1 cellular context compared by ENCODE assay signal in the genomic region with DNA sequence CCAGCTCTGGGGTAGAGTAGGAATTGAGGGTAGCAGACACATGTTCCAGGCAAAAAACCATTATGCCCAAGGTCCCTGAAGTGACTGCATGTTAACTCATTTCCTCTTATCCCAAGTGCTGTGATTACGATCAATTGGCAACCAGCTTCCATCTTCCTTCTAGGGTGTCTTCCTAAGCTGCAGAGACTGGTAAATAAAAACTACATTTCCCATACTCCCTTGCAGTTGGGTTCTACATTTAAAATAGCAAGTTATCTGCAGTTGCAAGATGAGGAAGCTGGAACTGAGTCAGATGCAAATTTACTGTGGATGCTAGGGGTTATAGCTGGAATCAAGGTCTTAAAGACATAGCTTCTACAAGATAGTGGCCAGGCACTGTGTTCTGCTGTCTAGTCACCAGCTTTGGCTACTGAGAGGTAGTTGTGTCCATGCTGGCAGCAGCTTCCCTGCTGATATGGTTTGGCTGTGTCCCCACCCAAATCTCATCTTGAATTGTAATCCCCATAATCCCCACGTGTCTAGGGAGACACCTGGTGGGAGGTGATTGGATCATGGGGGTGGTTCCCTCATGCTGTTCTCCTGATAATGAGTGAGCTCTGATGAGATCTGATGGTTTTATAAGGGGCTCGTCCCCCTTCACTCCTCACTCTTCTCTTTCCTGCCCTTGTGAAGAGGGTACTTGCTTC.
TF ChIP-seq lines count a peak whose summit lies in the region.

No MANE protein-coding gene starts in this region.

TF ChIP-seq in IMR-90, 13 proteins besides CTCF, POLR2A, EP300 and RAD21 (continued from another document):
- TF ChIP-seq, protein P1, sequence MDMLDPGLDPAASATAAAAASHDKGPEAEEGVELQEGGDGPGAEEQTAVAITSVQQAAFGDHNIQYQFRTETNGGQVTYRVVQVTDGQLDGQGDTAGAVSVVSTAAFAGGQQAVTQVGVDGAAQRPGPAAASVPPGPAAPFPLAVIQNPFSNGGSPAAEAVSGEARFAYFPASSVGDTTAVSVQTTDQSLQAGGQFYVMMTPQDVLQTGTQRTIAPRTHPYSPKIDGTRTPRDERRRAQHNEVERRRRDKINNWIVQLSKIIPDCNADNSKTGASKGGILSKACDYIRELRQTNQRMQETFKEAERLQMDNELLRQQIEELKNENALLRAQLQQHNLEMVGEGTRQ (IDR thresholded peaks at IDR 0.05; ENCODE audit: low read depth, low read length) = no peak
- TF ChIP-seq CEBPB (IDR thresholded peaks at IDR 0.05; ENCODE audit: low read depth, low read length) = no peak
- TF ChIP-seq RFX5 (IDR thresholded peaks at IDR 0.05; ENCODE audit: low read depth, low read length) = no peak
- no peak for TF ChIP-seq MXI1 (IDR thresholded peaks at IDR 0.05; ENCODE audit: borderline replicate concordance, low read depth, low read length)
- no peak for TF ChIP-seq MAZ (IDR thresholded peaks at IDR 0.05; ENCODE audit: borderline replicate concordance, low read depth, low read length)
- no peak for TF ChIP-seq MAFK (IDR thresholded peaks at IDR 0.05; ENCODE audit: low read depth, low read length)
- no peak for TF ChIP-seq RCOR1 (IDR thresholded peaks at IDR 0.05; ENCODE audit: insufficient replicate concordance, low read length)
- no peak for TF ChIP-seq BHLHE40 (IDR thresholded peaks at IDR 0.05; ENCODE audit: low read depth, low read length)
- no peak for TF ChIP-seq SMC3 (IDR thresholded peaks at IDR 0.05; ENCODE audit: low read depth, low read length)
- TF ChIP-seq, protein P2, sequence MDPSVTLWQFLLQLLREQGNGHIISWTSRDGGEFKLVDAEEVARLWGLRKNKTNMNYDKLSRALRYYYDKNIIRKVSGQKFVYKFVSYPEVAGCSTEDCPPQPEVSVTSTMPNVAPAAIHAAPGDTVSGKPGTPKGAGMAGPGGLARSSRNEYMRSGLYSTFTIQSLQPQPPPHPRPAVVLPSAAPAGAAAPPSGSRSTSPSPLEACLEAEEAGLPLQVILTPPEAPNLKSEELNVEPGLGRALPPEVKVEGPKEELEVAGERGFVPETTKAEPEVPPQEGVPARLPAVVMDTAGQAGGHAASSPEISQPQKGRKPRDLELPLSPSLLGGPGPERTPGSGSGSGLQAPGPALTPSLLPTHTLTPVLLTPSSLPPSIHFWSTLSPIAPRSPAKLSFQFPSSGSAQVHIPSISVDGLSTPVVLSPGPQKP (IDR thresholded peaks at IDR 0.05; ENCODE audit: borderline replicate concordance, low read depth, low read length) = no peak
